Comparison of ENCODE assay signal across 8 cellular contexts in genomic region chr2:99066075-99066557, GRCh38.
DNase-seq lines count a peak whose midpoint lies in the region; ATAC-seq, FAIRE-seq and TF ChIP-seq lines count a peak whose summit lies in the region.

No MANE protein-coding gene starts in this region.

- peak; percentile 88 for FAIRE-seq in H54 (lab: Jason Lieb, UNC)

- H3K36me3 Mint-ChIP-seq in activated naive CD4-positive, alpha-beta T cell treated with anti-CD3 and anti-CD28 coated beads, Interleukin-2, amount 50 U/mL, for 72 hours, result no peaks in the 10 kb centered on the region

- no peaks in the 10 kb centered on the region for H3K4me1 ChIP-seq in Panc1 (ENCODE audit: control insufficient read depth, insufficient read depth, low read length)
- peaks cover 11% of the 10 kb centered on the region for H3K4me1 ChIP-seq in endocrine pancreas (ENCODE audit: control insufficient read depth, insufficient read depth, low read length)
- H3K4me1 ChIP-seq in mucosa of rectum (ENCODE audit: control insufficient read depth in 2 of 2, insufficient read depth in 2 of 2, low read length in 2 of 2), result peaks cover 8 to 12% of the 10 kb centered on the region in 2 donors

- H3K36me3 ChIP-seq in KOPT-K1 (ENCODE audit: insufficient read depth, low read length) (no peaks in the 10 kb centered on the region), Panc1 (ENCODE audit: control insufficient read depth, insufficient read depth, low read length) (no peaks in the 10 kb centered on the region), endocrine pancreas (ENCODE audit: control insufficient read depth, insufficient read depth, low read length) (no peaks in the 10 kb centered on the region), mucosa of rectum (ENCODE audit: control insufficient read depth in 2 of 2, insufficient read depth in 2 of 2, low read length in 2 of 2) (no peaks in the 10 kb centered on the region)

- H3K27ac Mint-ChIP-seq in activated naive CD4-positive, alpha-beta T cell treated with anti-CD3 and anti-CD28 coated beads, Interleukin-2, amount 50 U/mL, for 72 hours, result no peak overlapping the region

- TF ChIP-seq POLR2A in H54 (IDR thresholded peaks at IDR 0.05; ENCODE audit: low read depth, low read length), result no peak

- in situ Hi-C loops in Panc1 (cut with HindIII; ENCODE audit: low pct_unique_long_range_greater_than_20kb, low sequenced_read_pairs), result no loop called here

- peak; percentile 42 to 67 for ATAC-seq in activated naive CD4-positive, alpha-beta T cell treated with anti-CD3 and anti-CD28 coated beads, Interleukin-2, amount 50 U/mL, for 72 hours
- peak; percentile 86 for ATAC-seq in Panc1

- no peaks in the 10 kb centered on the region for H3K9me3 Mint-ChIP-seq in activated naive CD4-positive, alpha-beta T cell treated with anti-CD3 and anti-CD28 coated beads, Interleukin-2, amount 50 U/mL, for 72 hours

- H3K27ac ChIP-seq in KOPT-K1 (ENCODE audit: low read depth, low read length, poor library complexity, severe bottlenecking) (peak overlapping the region; percentile 42), Panc1 (ENCODE audit: low read length) (no peak overlapping the region), mucosa of rectum (ENCODE audit: low read depth in 2 of 2, low read length in 2 of 2) (peak overlapping the region; percentile 72 to 77)

- no TSS peak for BruUV-seq in Panc1 (replicated peaks; lab: Mats Ljungman, UMichigan)

- TF ChIP-seq CTCF in Panc1 (IDR thresholded peaks at IDR 0.05), result peak; percentile 29; the same call in 1 of the 2 replicates

- H3K9me3 ChIP-seq in KOPT-K1 (ENCODE audit: insufficient read depth, low read length, poor library complexity, severe bottlenecking) (no peaks in the 10 kb centered on the region), Panc1 (ENCODE audit: control insufficient read depth, insufficient read depth, low read depth, low read length) (no peaks in the 10 kb centered on the region), endocrine pancreas (ENCODE audit: control insufficient read depth, low read length) (no peaks in the 10 kb centered on the region), mucosa of rectum (ENCODE audit: control insufficient read depth in 2 of 2, low read length in 2 of 2) (no peaks in the 10 kb centered on the region)

- POLR2A ChIA-PET in Panc1 (lab: Charles Lee), result no interaction called here

- H3K27me3 ChIP-seq in Panc1 (ENCODE audit: control insufficient read depth, insufficient read depth, low read length) (peaks cover 11% of the 10 kb centered on the region; the same call in 1 of the 2 replicates), endocrine pancreas (ENCODE audit: control insufficient read depth, insufficient read depth, low read length) (no peaks in the 10 kb centered on the region), mucosa of rectum (ENCODE audit: control insufficient read depth in 2 of 2, insufficient read depth in 2 of 2, low read length in 2 of 2) (no peaks in the 10 kb centered on the region)

- intact Hi-C loops in Panc1 (cut with micrococcal nuclease; ENCODE audit: unreplicated experiment), result loop anchor here (1.0 to 5.0 kb wide), 2 partner anchors 224 to 417 kb away; no protein-coding TSS in a partner anchor

- peak in 1 of 2 donors; percentile 14 for DNase-seq in activated naive CD4-positive, alpha-beta T cell treated with anti-CD3 and anti-CD28 coated beads, Interleukin-2, amount 50 U/mL, for 72 hours (ENCODE audit: low spot score in 2 of 2)
- no peak for DNase-seq in activated naive CD4-positive, alpha-beta T cell treated with anti-CD3 and anti-CD28 coated beads, Interleukin-2, amount 50 U/mL, for 16 hours
- DNase-seq in H54 (ENCODE audit: insufficient read length, low spot score) (no peak), Panc1 (ENCODE audit: low read depth, low spot score) (peak; percentile 20)
- no peak for DNase-seq in activated CD8-positive, alpha-beta memory T cell treated with anti-CD3 and anti-CD28 coated beads, Interleukin-2, amount 50 U/mL, for 4 hours

- no peak overlapping the region for H3K4me3 ChIP-seq in Panc1 (ENCODE audit: low read depth in 2 of 2, low read length in 2 of 2)
- peak overlapping the region; percentile 76 for H3K4me3 ChIP-seq in endocrine pancreas (ENCODE audit: control insufficient read depth, insufficient read depth, low read length)
- peak overlapping the region; percentile 41 to 67 for H3K4me3 ChIP-seq in mucosa of rectum (ENCODE audit: low read length in 2 of 2)

- H3K9ac ChIP-seq in endocrine pancreas (ENCODE audit: control insufficient read depth, insufficient read depth, low read length) (peak overlapping the region; percentile 81), mucosa of rectum (ENCODE audit: low read depth in 1 of 2, low read length in 2 of 2) (peak overlapping the region; percentile 41 to 44)

- CTCF ChIA-PET in Panc1 (lab: Charles Lee), result interaction anchor here (0.7 to 2.6 kb wide), 2 partner anchors 229 to 417 kb away, joined by 8 to 15 read pairs; no protein-coding TSS in a partner anchor

Comparison
In these comparisons a context has a peak if more than half of its experiments do, and no peak if none do; other contexts are left out.
1. H3K4me3 ChIP-seq: peak in endocrine pancreas (single experiment) and mucosa of rectum (2 of 2); none in Panc1 (0 of 2).